ENCODE assay signal across 24 cellular contexts in the genomic region with DNA sequence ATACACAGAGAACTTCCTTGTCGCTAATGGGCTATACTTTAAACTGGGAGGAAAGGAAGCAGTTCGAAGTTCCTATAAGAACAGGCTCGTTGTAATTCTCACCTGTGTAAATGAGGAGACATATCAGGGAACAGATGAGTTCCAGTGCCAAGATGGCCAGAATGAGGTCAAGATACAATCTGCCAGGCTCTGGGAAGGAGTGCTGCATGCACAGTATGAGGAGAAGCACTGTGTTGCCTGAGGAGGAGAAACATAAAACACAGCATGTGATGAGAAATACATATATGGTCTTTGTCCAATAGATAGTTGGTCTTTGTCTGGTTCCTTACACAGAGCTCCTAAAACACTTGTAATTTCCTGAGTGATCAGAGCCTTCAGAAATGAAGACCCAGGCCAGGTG. TPM values are rescaled to one million over a fixed set of nuclear protein-coding genes. Genes with fewer than 3 reads are reported as not detected.
"Had no signal": no experiment of that assay in that cellular context is flagged by ENCODE, and none has a peak within 500 bp of the region (broad histone marks: within the 10 kb centered on the region; RNA-seq: fewer than 3 reads in every experiment).

No MANE protein-coding gene starts in this region.

- H3K4me3 ChIP-seq: SJSA1 had no signal

- H3K4me1 ChIP-seq: SJSA1 had no signal

- DNase-seq: KBM-7, MV-4-11, NCI-H1048, NCI-H1105, NCI-H1417, NCI-H1436 treated with DMSO at 0.1 percent for 48 hours, NCI-H1694, NCI-H187 treated with DMSO at 0.1 percent for 48 hours, NCI-H2081, NCI-H2171, NCI-H226, NCI-H446, NCI-H510A, NCI-H524 treated with DMSO at 0.1 percent for 48 hours, NCI-H69, NCI-H774, Right ventricle myocardium superior, RPMI8226, SIG-M5, SK-N-SH had no signal

- H3K27me3 ChIP-seq: SJSA1 had no signal

- H3K9me3 ChIP-seq: SJSA1, SK-N-SH had no signal

- H3K27ac ChIP-seq: SJSA1 had no signal

RNA-seq across cellular contexts. Expression of a gene that starts 34.7 kb away (rescaled TPM):
- total RNA-seq: HT-29, MCF 10A, Right ventricle myocardium superior, SJSA1 had no signal
- polyA plus RNA-seq: SK-N-SH had no signal

RNA-seq across cellular contexts. Expression of a gene that starts 56.6 kb away (rescaled TPM):
- total RNA-seq: HT-29, LHCN-M2, MCF 10A, Right ventricle myocardium superior, SJSA1 had no signal
- polyA plus RNA-seq: SK-N-SH had no signal
